2 cellular contexts compared by ENCODE assay signal in the genomic region with DNA sequence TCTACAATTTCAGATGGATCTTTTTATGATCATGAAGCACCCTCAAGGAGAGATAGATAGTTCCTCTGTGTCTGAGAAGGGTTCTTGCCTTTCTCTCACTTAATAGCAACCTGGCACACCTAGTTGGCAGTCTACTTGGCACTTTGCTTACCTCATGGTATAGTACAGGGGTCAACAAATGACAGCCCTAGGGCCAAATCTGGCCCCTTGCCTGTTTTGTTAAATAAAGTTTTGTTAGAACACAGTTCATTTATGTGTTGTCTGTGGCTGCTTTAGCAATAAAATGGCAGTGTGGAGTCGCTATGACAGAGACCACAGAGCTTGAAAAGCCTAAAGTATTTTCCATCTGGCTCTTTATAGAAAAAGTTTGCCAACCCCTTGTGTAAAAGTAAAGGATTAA.
A peak's percentile ranks its signal among the peaks of the same experiment; 100 is the strongest.
TF ChIP-seq lines count a peak whose summit lies in the region.

No MANE protein-coding gene starts in this region.

TF ChIP-seq in A549, 52 proteins besides CTCF, POLR2A, EP300 and RAD21:
- TF ChIP-seq HEYL (CRISPR knock-in tag; IDR thresholded peaks at IDR 0.05) (no peak), TP53 (CRISPR knock-in tag; IDR thresholded peaks at IDR 0.05) (no peak), ZNF302 (CRISPR knock-in tag; IDR thresholded peaks at IDR 0.05) (no peak), RNF2 (IDR thresholded peaks at IDR 0.05; ENCODE audit: borderline replicate concordance, low read depth) (no peak), HOXB13 (CRISPR knock-in tag; IDR thresholded peaks at IDR 0.05; ENCODE audit: low read depth) (no peak), KDM5A (IDR thresholded peaks at IDR 0.05) (no peak), JUN (IDR thresholded peaks at IDR 0.05) (no peak), NR3C1 (IDR thresholded peaks at IDR 0.05) (no peak), KDM1A (IDR thresholded peaks at IDR 0.05; ENCODE audit: low read depth) (no peak), ZC3H11A (IDR thresholded peaks at IDR 0.05) (no peak), MAFK (IDR thresholded peaks at IDR 0.05; ENCODE audit: partially characterized antibody) (no peak), SMC3 (IDR thresholded peaks at IDR 0.05) (no peak), MYC (IDR thresholded peaks at IDR 0.05; ENCODE audit: borderline replicate concordance, low read length) (no peak), FOXS1 (CRISPR knock-in tag; IDR thresholded peaks at IDR 0.05) (no peak), NPAS2 (CRISPR knock-in tag; IDR thresholded peaks at IDR 0.05; ENCODE audit: borderline replicate concordance) (no peak), ZSCAN20 (CRISPR knock-in tag; IDR thresholded peaks at IDR 0.05) (no peak), FOSL2 (IDR thresholded peaks at IDR 0.05) (no peak), FOSL2 (CRISPR knock-in tag; IDR thresholded peaks at IDR 0.05) (no peak)
- TF ChIP-seq, protein P1, sequence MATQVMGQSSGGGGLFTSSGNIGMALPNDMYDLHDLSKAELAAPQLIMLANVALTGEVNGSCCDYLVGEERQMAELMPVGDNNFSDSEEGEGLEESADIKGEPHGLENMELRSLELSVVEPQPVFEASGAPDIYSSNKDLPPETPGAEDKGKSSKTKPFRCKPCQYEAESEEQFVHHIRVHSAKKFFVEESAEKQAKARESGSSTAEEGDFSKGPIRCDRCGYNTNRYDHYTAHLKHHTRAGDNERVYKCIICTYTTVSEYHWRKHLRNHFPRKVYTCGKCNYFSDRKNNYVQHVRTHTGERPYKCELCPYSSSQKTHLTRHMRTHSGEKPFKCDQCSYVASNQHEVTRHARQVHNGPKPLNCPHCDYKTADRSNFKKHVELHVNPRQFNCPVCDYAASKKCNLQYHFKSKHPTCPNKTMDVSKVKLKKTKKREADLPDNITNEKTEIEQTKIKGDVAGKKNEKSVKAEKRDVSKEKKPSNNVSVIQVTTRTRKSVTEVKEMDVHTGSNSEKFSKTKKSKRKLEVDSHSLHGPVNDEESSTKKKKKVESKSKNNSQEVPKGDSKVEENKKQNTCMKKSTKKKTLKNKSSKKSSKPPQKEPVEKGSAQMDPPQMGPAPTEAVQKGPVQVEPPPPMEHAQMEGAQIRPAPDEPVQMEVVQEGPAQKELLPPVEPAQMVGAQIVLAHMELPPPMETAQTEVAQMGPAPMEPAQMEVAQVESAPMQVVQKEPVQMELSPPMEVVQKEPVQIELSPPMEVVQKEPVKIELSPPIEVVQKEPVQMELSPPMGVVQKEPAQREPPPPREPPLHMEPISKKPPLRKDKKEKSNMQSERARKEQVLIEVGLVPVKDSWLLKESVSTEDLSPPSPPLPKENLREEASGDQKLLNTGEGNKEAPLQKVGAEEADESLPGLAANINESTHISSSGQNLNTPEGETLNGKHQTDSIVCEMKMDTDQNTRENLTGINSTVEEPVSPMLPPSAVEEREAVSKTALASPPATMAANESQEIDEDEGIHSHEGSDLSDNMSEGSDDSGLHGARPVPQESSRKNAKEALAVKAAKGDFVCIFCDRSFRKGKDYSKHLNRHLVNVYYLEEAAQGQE (IDR thresholded peaks at IDR 0.05), result no peak
- TF ChIP-seq, protein P2, sequence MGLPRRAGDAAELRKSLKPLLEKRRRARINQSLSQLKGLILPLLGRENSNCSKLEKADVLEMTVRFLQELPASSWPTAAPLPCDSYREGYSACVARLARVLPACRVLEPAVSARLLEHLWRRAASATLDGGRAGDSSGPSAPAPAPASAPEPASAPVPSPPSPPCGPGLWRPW (IDR thresholded peaks at IDR 0.05), result no peak
TF ChIP-seq in A549: peak in this region for 0.

TF ChIP-seq in K562, 482 proteins besides CTCF, POLR2A, EP300 and RAD21:
- TF ChIP-seq CTBP1 (IDR thresholded peaks at IDR 0.05; ENCODE audit: borderline replicate concordance), result no peak
- TF ChIP-seq, protein P3, sequence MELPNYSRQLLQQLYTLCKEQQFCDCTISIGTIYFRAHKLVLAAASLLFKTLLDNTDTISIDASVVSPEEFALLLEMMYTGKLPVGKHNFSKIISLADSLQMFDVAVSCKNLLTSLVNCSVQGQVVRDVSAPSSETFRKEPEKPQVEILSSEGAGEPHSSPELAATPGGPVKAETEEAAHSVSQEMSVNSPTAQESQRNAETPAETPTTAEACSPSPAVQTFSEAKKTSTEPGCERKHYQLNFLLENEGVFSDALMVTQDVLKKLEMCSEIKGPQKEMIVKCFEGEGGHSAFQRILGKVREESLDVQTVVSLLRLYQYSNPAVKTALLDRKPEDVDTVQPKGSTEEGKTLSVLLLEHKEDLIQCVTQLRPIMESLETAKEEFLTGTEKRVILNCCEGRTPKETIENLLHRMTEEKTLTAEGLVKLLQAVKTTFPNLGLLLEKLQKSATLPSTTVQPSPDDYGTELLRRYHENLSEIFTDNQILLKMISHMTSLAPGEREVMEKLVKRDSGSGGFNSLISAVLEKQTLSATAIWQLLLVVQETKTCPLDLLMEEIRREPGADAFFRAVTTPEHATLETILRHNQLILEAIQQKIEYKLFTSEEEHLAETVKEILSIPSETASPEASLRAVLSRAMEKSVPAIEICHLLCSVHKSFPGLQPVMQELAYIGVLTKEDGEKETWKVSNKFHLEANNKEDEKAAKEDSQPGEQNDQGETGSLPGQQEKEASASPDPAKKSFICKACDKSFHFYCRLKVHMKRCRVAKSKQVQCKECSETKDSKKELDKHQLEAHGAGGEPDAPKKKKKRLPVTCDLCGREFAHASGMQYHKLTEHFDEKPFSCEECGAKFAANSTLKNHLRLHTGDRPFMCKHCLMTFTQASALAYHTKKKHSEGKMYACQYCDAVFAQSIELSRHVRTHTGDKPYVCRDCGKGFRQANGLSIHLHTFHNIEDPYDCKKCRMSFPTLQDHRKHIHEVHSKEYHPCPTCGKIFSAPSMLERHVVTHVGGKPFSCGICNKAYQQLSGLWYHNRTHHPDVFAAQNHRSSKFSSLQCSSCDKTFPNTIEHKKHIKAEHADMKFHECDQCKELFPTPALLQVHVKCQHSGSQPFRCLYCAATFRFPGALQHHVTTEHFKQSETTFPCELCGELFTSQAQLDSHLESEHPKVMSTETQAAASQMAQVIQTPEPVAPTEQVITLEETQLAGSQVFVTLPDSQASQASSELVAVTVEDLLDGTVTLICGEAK (IDR thresholded peaks at IDR 0.05), result peak; percentile 85
- TF ChIP-seq, protein P3 (CRISPR knock-in tag; IDR thresholded peaks at IDR 0.05), result peak; percentile 63
TF ChIP-seq in K562: peak in this region for 1.
